9 cellular contexts compared by ENCODE assay signal in genomic region chr2:88212251-88212790, GRCh38. TPM values are rescaled to one million over a fixed set of nuclear protein-coding genes. Genes with fewer than 3 reads are reported as not detected.
A peak's percentile ranks its signal among the peaks of the same experiment; 100 is the strongest.
DNase-seq lines count a peak whose midpoint lies in the region; TF ChIP-seq lines count a peak whose summit lies in the region.
"Had no signal": no experiment of that assay in that cellular context is flagged by ENCODE, and none has a peak within 500 bp of the region (broad histone marks: within the 10 kb centered on the region; RNA-seq: fewer than 3 reads in every experiment).

No MANE protein-coding gene starts in this region.

- H3K4me3 ChIP-seq in AG04449 (ENCODE audit: low read depth, low read length): no peak overlapping the region
- peak overlapping the region; percentile 30 for H3K4me3 ChIP-seq in iPS-15b (ENCODE audit: low read depth, low read length)

- TF ChIP-seq CTCF in AG04449 (IDR thresholded peaks at IDR 0.05; ENCODE audit: insufficient read depth, low read length, missing control alignments): peak; percentile 51
- TF ChIP-seq CTCF in GM13977 (IDR thresholded peaks at IDR 0.05; ENCODE audit: extremely low read depth, insufficient read depth, missing control alignments): peak; percentile 26

- CTCF ChIA-PET in AG04449 (lab: Yijun Ruan, JAX): interaction anchor here (0.8 to 2.3 kb wide), 2 partner anchors 17 to 21 kb away, joined by 3 to 14 read pairs; no protein-coding TSS in a partner anchor

- no peak overlapping the region for H3K9ac ChIP-seq in iPS-15b (ENCODE audit: low read depth, low read length)

- POLR2A ChIA-PET in AG04449 (lab: Yijun Ruan, JAX): no interaction called here

- in situ Hi-C loops in GM13977 (cut with MboI; ENCODE audit: low pct_unique_long_range_greater_than_20kb, low sequenced_read_pairs, unreplicated experiment) (no loop called here), SK-MEL-5 (cut with HindIII; ENCODE audit: low pct_unique_long_range_greater_than_20kb, low sequenced_read_pairs) (no loop called here)

- no peaks in the 10 kb centered on the region for H3K36me3 ChIP-seq in iPS-15b (ENCODE audit: control insufficient read depth, insufficient read depth, low read length)

- DNase-seq in AG04449 (ENCODE audit: low read depth, low spot score) (no peak), GM13977 (ENCODE audit: low spot score) (no peak), SK-MEL-5 (ENCODE audit: low read depth, low spot score) (peak; percentile 52), EL (no peak), NCI-H774 (lab: John Stamatoyannopoulos, UW) (no peak), foreskin melanocyte (no peak)
- no peak for DNase-seq in activated CD8-positive, alpha-beta memory T cell treated with anti-CD3 and anti-CD28 coated beads, Interleukin-2, amount 50 U/mL, for 4 hours
- DNase-seq: activated T-cell treated with anti-CD3 and anti-CD28 coated beads, Interleukin-2, amount 50 U/mL, for 48 hours had no signal

- peaks cover 7% of the 10 kb centered on the region for H3K4me1 ChIP-seq in iPS-15b (ENCODE audit: control insufficient read depth, insufficient read depth, low read length)

- H3K27me3 ChIP-seq in iPS-15b (ENCODE audit: control insufficient read depth, insufficient read depth, low read length): no peaks in the 10 kb centered on the region

- H3K9me3 ChIP-seq in iPS-15b (ENCODE audit: control insufficient read depth, insufficient read depth, low read length): no peaks in the 10 kb centered on the region

RNA-seq across cellular contexts. Expression of gene THNSL2, which starts 42.2 kb away (rescaled TPM):
- 4.5 and 5.2 TPM in 2 replicates for total RNA-seq in SK-MEL-5 (2014; rRNA removed; shearing (Covaris generic))
- polyA plus RNA-seq in SK-MEL-5 (2015; cell fraction: cytosol; rRNA removed): 4.4 and 4.8 TPM in 2 replicates
- 14.8 and 26.8 TPM in 2 replicates for polyA plus RNA-seq in SK-MEL-5 (2015; cell fraction: nucleus; rRNA removed)
